Comparison of ENCODE assay signal across 1 cellular context in the genomic region with DNA sequence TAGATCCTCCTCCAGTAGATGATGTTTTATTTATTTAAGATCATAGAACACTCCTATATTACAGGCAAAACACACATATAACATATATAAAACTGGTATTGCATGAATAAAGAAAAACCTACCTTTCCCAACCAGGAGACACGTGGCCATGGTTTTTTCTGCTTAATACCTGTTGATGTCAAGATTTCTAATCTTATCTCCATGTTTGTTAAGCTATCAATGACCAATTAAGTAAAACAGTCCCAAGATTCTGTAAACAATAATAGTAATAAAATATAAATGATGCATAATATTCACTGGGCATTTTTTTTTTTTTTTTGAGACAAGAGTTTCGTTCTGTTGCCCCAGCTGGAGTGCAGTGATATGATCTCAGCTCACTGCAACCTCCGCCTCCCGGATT.
TF ChIP-seq lines count a peak whose summit lies in the region.

No MANE protein-coding gene starts in this region.

TF ChIP-seq in HepG2, 621 proteins besides CTCF, POLR2A, EP300 and RAD21:
- TF ChIP-seq ZNF841 (CRISPR knock-in tag; IDR thresholded peaks at IDR 0.05; ENCODE audit: borderline replicate concordance) (no peak), GTF2F1 (IDR thresholded peaks at IDR 0.05; ENCODE audit: low read length) (no peak), NAIF1 (CRISPR knock-in tag; IDR thresholded peaks at IDR 0.05; ENCODE audit: borderline replicate concordance) (no peak), ZMAT3 (CRISPR knock-in tag; conservative IDR thresholded peaks at IDR 0.05) (no peak), ZNF570 (CRISPR knock-in tag; IDR thresholded peaks at IDR 0.05; ENCODE audit: borderline replicate concordance) (no peak), JUN (CRISPR knock-in tag; IDR thresholded peaks at IDR 0.05) (no peak), ZNF614 (CRISPR knock-in tag; IDR thresholded peaks at IDR 0.05; ENCODE audit: borderline replicate concordance) (no peak), CHCHD3 (CRISPR knock-in tag; IDR thresholded peaks at IDR 0.05) (no peak), ZBTB49 (CRISPR knock-in tag; IDR thresholded peaks at IDR 0.05; ENCODE audit: borderline replicate concordance) (no peak), SOX6 (IDR thresholded peaks at IDR 0.05) (no peak), SOX6 (CRISPR knock-in tag; IDR thresholded peaks at IDR 0.05) (no peak), ZFP36L1 (CRISPR knock-in tag; IDR thresholded peaks at IDR 0.05) (no peak), RCOR2 (CRISPR knock-in tag; IDR thresholded peaks at IDR 0.05) (no peak)
- TF ChIP-seq, protein P1, sequence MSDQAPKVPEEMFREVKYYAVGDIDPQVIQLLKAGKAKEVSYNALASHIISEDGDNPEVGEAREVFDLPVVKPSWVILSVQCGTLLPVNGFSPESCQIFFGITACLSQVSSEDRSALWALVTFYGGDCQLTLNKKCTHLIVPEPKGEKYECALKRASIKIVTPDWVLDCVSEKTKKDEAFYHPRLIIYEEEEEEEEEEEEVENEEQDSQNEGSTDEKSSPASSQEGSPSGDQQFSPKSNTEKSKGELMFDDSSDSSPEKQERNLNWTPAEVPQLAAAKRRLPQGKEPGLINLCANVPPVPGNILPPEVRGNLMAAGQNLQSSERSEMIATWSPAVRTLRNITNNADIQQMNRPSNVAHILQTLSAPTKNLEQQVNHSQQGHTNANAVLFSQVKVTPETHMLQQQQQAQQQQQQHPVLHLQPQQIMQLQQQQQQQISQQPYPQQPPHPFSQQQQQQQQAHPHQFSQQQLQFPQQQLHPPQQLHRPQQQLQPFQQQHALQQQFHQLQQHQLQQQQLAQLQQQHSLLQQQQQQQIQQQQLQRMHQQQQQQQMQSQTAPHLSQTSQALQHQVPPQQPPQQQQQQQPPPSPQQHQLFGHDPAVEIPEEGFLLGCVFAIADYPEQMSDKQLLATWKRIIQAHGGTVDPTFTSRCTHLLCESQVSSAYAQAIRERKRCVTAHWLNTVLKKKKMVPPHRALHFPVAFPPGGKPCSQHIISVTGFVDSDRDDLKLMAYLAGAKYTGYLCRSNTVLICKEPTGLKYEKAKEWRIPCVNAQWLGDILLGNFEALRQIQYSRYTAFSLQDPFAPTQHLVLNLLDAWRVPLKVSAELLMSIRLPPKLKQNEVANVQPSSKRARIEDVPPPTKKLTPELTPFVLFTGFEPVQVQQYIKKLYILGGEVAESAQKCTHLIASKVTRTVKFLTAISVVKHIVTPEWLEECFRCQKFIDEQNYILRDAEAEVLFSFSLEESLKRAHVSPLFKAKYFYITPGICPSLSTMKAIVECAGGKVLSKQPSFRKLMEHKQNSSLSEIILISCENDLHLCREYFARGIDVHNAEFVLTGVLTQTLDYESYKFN (CRISPR knock-in tag; conservative IDR thresholded peaks at IDR 0.05): no peak
- TF ChIP-seq, protein P2, sequence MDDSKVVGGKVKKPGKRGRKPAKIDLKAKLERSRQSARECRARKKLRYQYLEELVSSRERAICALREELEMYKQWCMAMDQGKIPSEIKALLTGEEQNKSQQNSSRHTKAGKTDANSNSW (CRISPR knock-in tag; IDR thresholded peaks at IDR 0.05; ENCODE audit: borderline replicate concordance): no peak
- TF ChIP-seq, protein P3, sequence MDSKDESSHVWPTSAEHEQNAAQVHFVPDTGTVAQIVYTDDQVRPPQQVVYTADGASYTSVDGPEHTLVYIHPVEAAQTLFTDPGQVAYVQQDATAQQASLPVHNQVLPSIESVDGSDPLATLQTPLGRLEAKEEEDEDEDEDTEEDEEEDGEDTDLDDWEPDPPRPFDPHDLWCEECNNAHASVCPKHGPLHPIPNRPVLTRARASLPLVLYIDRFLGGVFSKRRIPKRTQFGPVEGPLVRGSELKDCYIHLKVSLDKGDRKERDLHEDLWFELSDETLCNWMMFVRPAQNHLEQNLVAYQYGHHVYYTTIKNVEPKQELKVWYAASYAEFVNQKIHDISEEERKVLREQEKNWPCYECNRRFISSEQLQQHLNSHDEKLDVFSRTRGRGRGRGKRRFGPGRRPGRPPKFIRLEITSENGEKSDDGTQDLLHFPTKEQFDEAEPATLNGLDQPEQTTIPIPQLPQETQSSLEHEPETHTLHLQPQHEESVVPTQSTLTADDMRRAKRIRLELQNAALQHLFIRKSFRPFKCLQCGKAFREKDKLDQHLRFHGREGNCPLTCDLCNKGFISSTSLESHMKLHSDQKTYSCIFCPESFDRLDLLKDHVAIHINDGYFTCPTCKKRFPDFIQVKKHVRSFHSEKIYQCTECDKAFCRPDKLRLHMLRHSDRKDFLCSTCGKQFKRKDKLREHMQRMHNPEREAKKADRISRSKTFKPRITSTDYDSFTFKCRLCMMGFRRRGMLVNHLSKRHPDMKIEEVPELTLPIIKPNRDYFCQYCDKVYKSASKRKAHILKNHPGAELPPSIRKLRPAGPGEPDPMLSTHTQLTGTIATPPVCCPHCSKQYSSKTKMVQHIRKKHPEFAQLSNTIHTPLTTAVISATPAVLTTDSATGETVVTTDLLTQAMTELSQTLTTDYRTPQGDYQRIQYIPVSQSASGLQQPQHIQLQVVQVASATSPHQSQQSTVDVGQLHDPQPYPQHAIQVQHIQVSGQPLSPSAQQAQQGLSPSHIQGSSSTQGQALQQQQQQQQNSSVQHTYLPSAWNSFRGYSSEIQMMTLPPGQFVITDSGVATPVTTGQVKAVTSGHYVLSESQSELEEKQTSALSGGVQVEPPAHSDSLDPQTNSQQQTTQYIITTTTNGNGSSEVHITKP (CRISPR knock-in tag; IDR thresholded peaks at IDR 0.05; ENCODE audit: low read depth): no peak
